In the genomic region with DNA sequence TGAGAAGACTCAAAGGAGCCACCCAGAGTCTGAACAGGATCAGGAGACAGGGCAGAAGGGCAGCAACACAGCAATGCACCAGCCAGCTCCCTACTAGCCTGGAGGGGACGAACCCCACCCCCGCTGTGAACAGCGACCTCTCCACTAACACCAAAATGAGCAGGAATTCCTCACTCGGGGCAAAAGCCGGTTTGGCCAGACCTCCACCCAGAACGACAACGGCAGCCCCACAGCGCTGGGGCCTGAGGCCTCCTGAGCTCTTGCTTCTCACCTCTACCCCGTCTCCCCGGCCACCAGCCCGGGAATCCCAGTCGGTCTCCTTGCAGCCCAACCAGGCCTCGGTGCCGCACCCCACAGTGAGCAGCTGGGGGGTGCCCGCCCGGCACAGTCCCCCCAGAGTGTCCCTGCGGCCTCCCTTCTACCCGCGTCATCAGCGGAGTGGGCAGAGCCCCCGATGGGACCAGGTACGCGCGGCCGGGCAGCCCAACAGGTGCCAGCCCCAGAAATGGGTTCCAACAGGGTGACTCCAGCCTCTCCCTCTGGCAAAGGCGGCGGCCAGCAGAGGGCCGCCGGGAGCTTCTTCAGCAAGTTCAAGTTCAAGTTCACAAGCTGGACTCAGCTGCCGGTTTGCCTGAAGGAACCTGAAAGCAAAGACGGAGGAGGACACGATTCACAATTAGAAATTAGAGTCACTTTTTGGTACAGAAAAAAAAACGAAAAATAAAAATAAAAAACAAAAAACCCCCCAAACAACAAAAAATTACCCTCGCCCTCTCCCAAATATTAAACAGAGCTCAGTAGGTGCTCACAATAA, we compare ENCODE assay signal across 8 cellular contexts.
A peak's percentile ranks its signal among the peaks of the same experiment; 100 is the strongest.
DNase-seq lines count a peak whose midpoint lies in the region; ATAC-seq and TF ChIP-seq lines count a peak whose summit lies in the region.

No MANE protein-coding gene starts in this region.

- H3K36me3 ChIP-seq in mesenchymal stem cell (ENCODE audit: control insufficient read depth in 1 of 2, insufficient read depth in 2 of 2, low read depth in 1 of 2, low read length in 2 of 2) = no peaks in the 10 kb centered on the region

- H3K4me1 Mint-ChIP-seq in activated naive CD4-positive, alpha-beta T cell treated with anti-CD3 and anti-CD28 coated beads, Interleukin-2, amount 10 ng/mL, durations not matched to agents 7 days and 5 days = peaks cover 2% of the 10 kb centered on the region

- no peak overlapping the region for H3K27ac ChIP-seq in mesenchymal stem cell (ENCODE audit: low read length, poor library complexity, severe bottlenecking)

- peaks cover 12% of the 10 kb centered on the region for H3K9me3 ChIP-seq in mesenchymal stem cell (ENCODE audit: control insufficient read depth, low read length)

- H3K36me3 Mint-ChIP-seq in activated naive CD4-positive, alpha-beta T cell treated with anti-CD3 and anti-CD28 coated beads, Interleukin-2, amount 10 ng/mL, durations not matched to agents 7 days and 5 days = no peaks in the 10 kb centered on the region

- TF ChIP-seq CTCF in epithelial cell of esophagus (IDR thresholded peaks at IDR 0.05; ENCODE audit: insufficient read depth, low read depth, low read length, missing control alignments) = peak; percentile 31

- no peaks in the 10 kb centered on the region for H3K4me1 ChIP-seq in mesenchymal stem cell (ENCODE audit: control insufficient read depth, insufficient read depth, low read depth, low read length)

- H2BK15ac ChIP-seq in mesenchymal stem cell (ENCODE audit: low read depth, poor library complexity, severe bottlenecking) = no peak overlapping the region

- no peak overlapping the region for H4K91ac ChIP-seq in mesenchymal stem cell (ENCODE audit: low read length)

- no peak overlapping the region for H2BK120ac ChIP-seq in mesenchymal stem cell (ENCODE audit: low read depth, low read length)

- peak; percentile 27 for DNase-seq in activated naive CD4-positive, alpha-beta T cell treated with anti-CD3 and anti-CD28 coated beads, Interleukin-2, amount 10 ng/mL, durations not matched to agents 7 days and 5 days
- DNase-seq in activated naive CD4-positive, alpha-beta T cell treated with anti-CD3 and anti-CD28 coated beads, Interleukin-2, amount 50 U/mL, for 16 hours = no peak
- DNase-seq in epithelial cell of esophagus (ENCODE audit: low read depth) (peak; percentile 29), mesenchymal stem cell (peak; percentile 50), ureter (ENCODE audit: low spot score) (peak; percentile 50)

- H3K4me3 Mint-ChIP-seq in activated naive CD4-positive, alpha-beta T cell treated with anti-CD3 and anti-CD28 coated beads, Interleukin-2, amount 10 ng/mL, durations not matched to agents 7 days and 5 days = no peak overlapping the region

- no peak overlapping the region for H2BK5ac ChIP-seq in mesenchymal stem cell (ENCODE audit: low read depth, low read length, poor library complexity, severe bottlenecking)

- H2BK12ac ChIP-seq in mesenchymal stem cell (ENCODE audit: low read length in 2 of 2) = no peak overlapping the region

- no peak overlapping the region for H4K8ac ChIP-seq in mesenchymal stem cell (ENCODE audit: low read length)

- H3K4me3 ChIP-seq in epithelial cell of esophagus (ENCODE audit: low read length) (no peak overlapping the region), mesenchymal stem cell (ENCODE audit: insufficient read depth in 1 of 2, low read depth in 1 of 2, low read length in 2 of 2) (peak overlapping the region in 1 of 2 experiments; percentile 66)

- H3K27ac Mint-ChIP-seq in activated naive CD4-positive, alpha-beta T cell treated with anti-CD3 and anti-CD28 coated beads, Interleukin-2, amount 10 ng/mL, durations not matched to agents 7 days and 5 days = no peak overlapping the region

- H3K27me3 ChIP-seq in mesenchymal stem cell (ENCODE audit: control insufficient read depth in 1 of 2, insufficient read depth in 1 of 2, low read length in 2 of 2) = peaks cover 0 to 33% of the 10 kb centered on the region in 2 experiments

- no peak overlapping the region for H3K4me2 ChIP-seq in mesenchymal stem cell (ENCODE audit: low read length, poor library complexity, severe bottlenecking)

- no peak for ATAC-seq in HG03342 (IDR thresholded peaks at IDR 0.05; ENCODE audit: unreplicated experiment)
- ATAC-seq in HG02610 (IDR thresholded peaks at IDR 0.05; ENCODE audit: unreplicated experiment) = no peak
- ATAC-seq in HG02981 (IDR thresholded peaks at IDR 0.05; ENCODE audit: unreplicated experiment) = no peak

- peak overlapping the region; percentile 72 for H2AFZ ChIP-seq in mesenchymal stem cell (ENCODE audit: low read depth, low read length)

- peaks cover 5% of the 10 kb centered on the region for H3K9me3 Mint-ChIP-seq in activated naive CD4-positive, alpha-beta T cell treated with anti-CD3 and anti-CD28 coated beads, Interleukin-2, amount 10 ng/mL, durations not matched to agents 7 days and 5 days

- H3K79me1 ChIP-seq in mesenchymal stem cell (replicated peaks; ENCODE audit: low read length, poor library complexity, severe bottlenecking) = no peaks in the 10 kb centered on the region

- CTCF ChIA-PET in activated naive CD4-positive, alpha-beta T cell treated with anti-CD3 and anti-CD28 coated beads, Interleukin-2, amount 10 ng/mL, durations not matched to agents 7 days and 5 days (lab: Charles Lee) = no interaction called here

- H3K14ac ChIP-seq in mesenchymal stem cell (ENCODE audit: low read length in 2 of 2) = no peak overlapping the region

- H2AK5ac ChIP-seq in mesenchymal stem cell (ENCODE audit: low read length, severe bottlenecking) = no peak overlapping the region

- peak overlapping the region in 1 of 2 experiments; percentile 24 for H3K23ac ChIP-seq in mesenchymal stem cell (ENCODE audit: low read length in 2 of 2)

- WGBS in mesenchymal stem cell = 38% methylated on average over 32 of the region's 34 CpGs

- H3K9ac ChIP-seq in mesenchymal stem cell (ENCODE audit: low read length) = peak overlapping the region; percentile 71

- peak overlapping the region in 1 of 2 experiments; percentile 40 for H3K18ac ChIP-seq in mesenchymal stem cell (ENCODE audit: low read depth in 1 of 2, low read length in 2 of 2)

- no peak overlapping the region for H3K4ac ChIP-seq in mesenchymal stem cell (ENCODE audit: low read depth in 1 of 2, low read length in 2 of 2)

- peaks cover 42% of the 10 kb centered on the region for H3K27me3 Mint-ChIP-seq in activated naive CD4-positive, alpha-beta T cell treated with anti-CD3 and anti-CD28 coated beads, Interleukin-2, amount 10 ng/mL, durations not matched to agents 7 days and 5 days
